ENCODE assay signal across 13 cellular contexts in genomic region chr2:178990533-178991241, GRCh38. TPM values are rescaled to one million over a fixed set of nuclear protein-coding genes. Genes with fewer than 3 reads are reported as not detected.
DNase-seq lines count a peak whose midpoint lies in the region; ATAC-seq and TF ChIP-seq lines count a peak whose summit lies in the region.
"Had no signal": no experiment of that assay in that cellular context is flagged by ENCODE, and none has a peak within 500 bp of the region (broad histone marks: within the 10 kb centered on the region; RNA-seq: fewer than 3 reads in every experiment).

No MANE protein-coding gene starts in this region.

- no peaks in the 10 kb centered on the region for H3K79me2 ChIP-seq in GM23338 (replicated peaks; ENCODE audit: insufficient read depth)

- intact Hi-C loops in activated CD8-positive, alpha-beta T cell treated with anti-CD3 and anti-CD28 coated beads for 36 hours (cut with micrococcal nuclease), result no loop called here

- H3K9me2 ChIP-seq in GM23338 (ENCODE audit: insufficient read depth), result 0 out of 2 replicates have a peak, but pooled peaks cover 3% of the 10 kb centered on the region

- H4K20me1 ChIP-seq in GM23338 (replicated peaks; ENCODE audit: insufficient read depth), result no peaks in the 10 kb centered on the region

- H3K4me3 ChIP-seq in GM23338, result no peak overlapping the region

- H3K4me1 Mint-ChIP-seq in activated CD8-positive, alpha-beta T cell treated with anti-CD3 and anti-CD28 coated beads for 36 hours (ENCODE audit: low read depth), result peaks cover 9% of the 10 kb centered on the region
- no peaks in the 10 kb centered on the region for H3K4me1 Mint-ChIP-seq in GM23338
- H3K4me1 Mint-ChIP-seq: mesothelial cell of epicardium; stimulated activated effector memory CD8-positive, alpha-beta T cell treated with anti-CD3 and anti-CD28 coated beads, Interleukin-12 subunit alpha, Interleukin-12 subunit beta, amount 100 ng/mL, for 72 hours had no signal

- H3K9me3 Mint-ChIP-seq in activated CD8-positive, alpha-beta T cell treated with anti-CD3 and anti-CD28 coated beads for 36 hours, result peaks cover 8% of the 10 kb centered on the region
- peaks cover 24% of the 10 kb centered on the region for H3K9me3 Mint-ChIP-seq in GM23338

- no peak overlapping the region for H3K27ac ChIP-seq in GM23338 (ENCODE audit: low read depth)

- TF ChIP-seq CTCF in activated CD8-positive, alpha-beta T cell treated with anti-CD3 and anti-CD28 coated beads for 36 hours (IDR thresholded peaks at IDR 0.05), result no peak
- TF ChIP-seq CTCF in GM23338 (conservative IDR thresholded peaks at IDR 0.05; ENCODE audit: low read depth in 2 of 2), result no peak

- POLR2A ChIA-PET in activated CD8-positive, alpha-beta T cell treated with anti-CD3 and anti-CD28 coated beads for 36 hours (lab: Charles Lee), result no interaction called here

- no peaks in the 10 kb centered on the region for H3K4me1 ChIP-seq in GM23338 (ENCODE audit: insufficient read depth)

- CTCF ChIA-PET in activated CD8-positive, alpha-beta T cell treated with anti-CD3 and anti-CD28 coated beads for 36 hours (lab: Charles Lee), result interaction anchor here (2.7 kb wide), 1 partner anchor 29 kb away, joined by 7 read pairs; no protein-coding TSS in a partner anchor

- H3K27ac Mint-ChIP-seq in activated CD8-positive, alpha-beta T cell treated with anti-CD3 and anti-CD28 coated beads for 36 hours, result peak overlapping the region; percentile 15
- H3K27ac Mint-ChIP-seq in GM23338, result no peak overlapping the region
- H3K27ac Mint-ChIP-seq: mesothelial cell of epicardium; stimulated activated effector memory CD8-positive, alpha-beta T cell treated with anti-CD3 and anti-CD28 coated beads, Interleukin-12 subunit alpha, Interleukin-12 subunit beta, amount 100 ng/mL, for 72 hours had no signal

- no peaks in the 10 kb centered on the region for H3K27me3 Mint-ChIP-seq in activated CD8-positive, alpha-beta T cell treated with anti-CD3 and anti-CD28 coated beads for 36 hours
- H3K27me3 Mint-ChIP-seq in GM23338 (ENCODE audit: insufficient read depth, low read depth, poor library complexity), result no peaks in the 10 kb centered on the region

- H3K4me2 ChIP-seq in GM23338, result no peak overlapping the region

- no peak overlapping the region for H3K4me3 Mint-ChIP-seq in activated CD8-positive, alpha-beta T cell treated with anti-CD3 and anti-CD28 coated beads for 36 hours
- H3K4me3 Mint-ChIP-seq in GM23338, result no peak overlapping the region
- H3K4me3 Mint-ChIP-seq: mesothelial cell of epicardium; stimulated activated effector memory CD8-positive, alpha-beta T cell treated with anti-CD3 and anti-CD28 coated beads, Interleukin-12 subunit alpha, Interleukin-12 subunit beta, amount 100 ng/mL, for 72 hours had no signal

- no peaks in the 10 kb centered on the region for H3K36me3 ChIP-seq in GM23338 (ENCODE audit: insufficient read depth)

- peaks cover 9% of the 10 kb centered on the region for H3K36me3 Mint-ChIP-seq in activated CD8-positive, alpha-beta T cell treated with anti-CD3 and anti-CD28 coated beads for 36 hours (ENCODE audit: low read depth)
- peaks cover 24% of the 10 kb centered on the region for H3K36me3 Mint-ChIP-seq in GM23338 (ENCODE audit: low read depth)
- H3K36me3 Mint-ChIP-seq: stimulated activated effector memory CD8-positive, alpha-beta T cell treated with anti-CD3 and anti-CD28 coated beads, Interleukin-12 subunit alpha, Interleukin-12 subunit beta, amount 100 ng/mL, for 72 hours had no signal

- H2AFZ ChIP-seq in GM23338, result no peak overlapping the region

- no peaks in the 10 kb centered on the region for H3F3A ChIP-seq in GM23338 (replicated peaks; ENCODE audit: low read depth)

- peak; percentile 88 for ATAC-seq in GM18502 (IDR thresholded peaks at IDR 0.05; ENCODE audit: poor library complexity, unreplicated experiment)
- peak; percentile 88 for ATAC-seq in GM19452 (IDR thresholded peaks at IDR 0.05; ENCODE audit: unreplicated experiment)
- peak; percentile 79 for ATAC-seq in HG03025 (IDR thresholded peaks at IDR 0.05; ENCODE audit: low FRiP score, unreplicated experiment)
- ATAC-seq in activated CD8-positive, alpha-beta T cell treated with anti-CD3 and anti-CD28 coated beads for 36 hours, result peak; percentile 86
- ATAC-seq in GM23338, result no peak
- ATAC-seq: stimulated activated effector memory CD8-positive, alpha-beta T cell treated with anti-CD3 and anti-CD28 coated beads, Interleukin-12 subunit alpha, Interleukin-12 subunit beta, amount 100 ng/mL, for 72 hours had no signal

- peak; percentile 35 for DNase-seq in activated CD8-positive, alpha-beta T cell treated with anti-CD3 and anti-CD28 coated beads for 36 hours
- DNase-seq in GM23338 (ENCODE audit: low spot score), result no peak
- no peak for DNase-seq in SW480 (ENCODE audit: low spot score)
- DNase-seq in stimulated activated naive CD4-positive, alpha-beta T cell treated with Interleukin-2 at 50 U/mL for 16 hours (lab: John Stamatoyannopoulos, UW), result no peak
- no peak for DNase-seq in cortex of kidney (lab: John Stamatoyannopoulos, UW)
- DNase-seq: DND-41, glutamatergic neuron, Right ventricle myocardium superior had no signal

- no peaks in the 10 kb centered on the region for H3K27me3 ChIP-seq in GM23338 (ENCODE audit: insufficient read depth)

TF ChIP-seq in GM23338, 12 proteins besides CTCF, POLR2A, EP300 and RAD21:
- TF ChIP-seq ZNF331 (CRISPR knock-in tag; IDR thresholded peaks at IDR 0.05; ENCODE audit: low read depth) (no peak), STAT1 (IDR thresholded peaks at IDR 0.05; ENCODE audit: unreplicated experiment) (no peak), REST (IDR thresholded peaks at IDR 0.05; ENCODE audit: unreplicated experiment) (no peak), JUNB (IDR thresholded peaks at IDR 0.05; ENCODE audit: unreplicated experiment) (no peak), EZH2phosphoT487 (IDR thresholded peaks at IDR 0.05; ENCODE audit: unreplicated experiment) (no peak), CREB1 (CRISPR knock-in tag; IDR thresholded peaks at IDR 0.05; ENCODE audit: low read depth) (no peak), POLR2AphosphoS5 (IDR thresholded peaks at IDR 0.05; ENCODE audit: low read depth) (no peak), ZNF114 (CRISPR knock-in tag; IDR thresholded peaks at IDR 0.05) (no peak), EZH2 (IDR thresholded peaks at IDR 0.05; ENCODE audit: low read depth, unreplicated experiment) (no peak)

RNA-seq across cellular contexts. Expression of gene CCDC141, which starts 59.2 kb away (rescaled TPM):
- total RNA-seq in activated CD8-positive, alpha-beta T cell treated with anti-CD3 and anti-CD28 coated beads for 36 hours, result 1 to 10 TPM; 6.5 to 7.8 TPM
- total RNA-seq in GM23338 (2014; rRNA removed; shearing (Covaris generic)), result 8.0 and 13.4 TPM in 2 replicates
- polyA plus RNA-seq in GM23338 (2016; fragmentation: Nextera tagmentation; extraction: Ambion mirVana), result 8.9 and 11.7 TPM in 2 replicates
